11 cellular contexts compared by ENCODE assay signal in the genomic region with DNA sequence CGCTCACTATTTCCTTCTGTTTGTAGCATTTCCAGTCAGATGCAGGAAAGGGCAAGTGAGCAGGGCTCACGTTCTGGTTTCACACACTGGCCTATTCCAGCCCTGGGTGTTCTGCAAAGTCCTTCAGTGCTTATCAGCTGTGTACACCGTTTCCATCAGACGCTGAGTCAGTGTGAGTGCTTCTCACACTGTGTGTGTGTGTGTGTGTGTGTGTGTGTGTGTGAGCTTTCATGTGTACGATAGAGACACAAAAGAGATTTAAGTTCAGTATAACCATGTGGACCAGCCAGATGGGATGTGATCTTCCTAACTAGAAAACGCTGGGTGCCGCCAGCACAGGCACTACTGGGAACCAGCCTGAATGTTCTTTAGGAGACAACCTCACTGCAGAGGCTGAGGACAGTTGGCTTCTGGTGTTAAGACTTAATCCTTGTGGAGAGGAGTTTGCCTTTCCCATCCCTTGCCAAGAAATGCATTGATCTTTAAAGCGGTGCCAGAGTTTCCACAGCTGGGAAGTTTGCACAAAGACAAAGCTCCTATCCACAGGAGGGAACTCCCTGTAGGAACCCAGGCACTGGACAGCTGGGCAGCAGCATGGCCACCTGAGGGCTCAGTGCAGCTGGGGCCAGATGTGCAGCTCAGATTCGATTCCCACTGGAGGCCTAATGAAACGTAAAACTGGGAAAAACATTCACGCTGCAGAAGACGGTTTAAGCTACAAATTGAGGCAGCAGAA. TPM values are rescaled to one million over a fixed set of nuclear protein-coding genes. Genes with fewer than 3 reads are reported as not detected.
DNase-seq lines count a peak whose midpoint lies in the region; ATAC-seq and TF ChIP-seq lines count a peak whose summit lies in the region.
"Had no signal": no experiment of that assay in that cellular context is flagged by ENCODE, and none has a peak within 500 bp of the region (broad histone marks: within the 10 kb centered on the region; RNA-seq: fewer than 3 reads in every experiment).

No MANE protein-coding gene starts in this region.

- ATAC-seq in activated naive CD8-positive, alpha-beta T cell treated with anti-CD3 and anti-CD28 coated beads, Interleukin-2, amount 50 U/mL, for 24 hours, result peak; percentile 22
- peak in 1 of 2 donors; percentile 45 for ATAC-seq in left cardiac atrium
- no peak for ATAC-seq in HG02852 (IDR thresholded peaks at IDR 0.05; ENCODE audit: unreplicated experiment)
- ATAC-seq: stimulated activated naive B cell treated with anti-CD40 and anti-IgM and Interleukin-4, amounts not matched to agents 10 μg/mL and 1 μg/mL and 100 μg/mL, for 72 hours had no signal

- H3K4me1 Mint-ChIP-seq in activated naive CD8-positive, alpha-beta T cell (ENCODE audit: low read depth), result peaks cover 30% of the 10 kb centered on the region
- H3K4me1 Mint-ChIP-seq in activated naive CD8-positive, alpha-beta T cell treated with anti-CD3 and anti-CD28 coated beads for 36 hours, result peaks cover 34% of the 10 kb centered on the region
- peaks cover 27% of the 10 kb centered on the region for H3K4me1 Mint-ChIP-seq in activated naive CD8-positive, alpha-beta T cell treated with anti-CD3 and anti-CD28 coated beads, Interleukin-2, amount 50 U/mL, for 24 hours
- peaks cover 33% of the 10 kb centered on the region for H3K4me1 Mint-ChIP-seq in type B pancreatic cell (ENCODE audit: unreplicated experiment)
- peaks cover 7 to 10% (median 9%) of the 10 kb centered on the region in 4 donors for H3K4me1 Mint-ChIP-seq in CD4-positive, alpha-beta memory T cell

- no peak for TF ChIP-seq CTCF in type B pancreatic cell (conservative IDR thresholded peaks at IDR 0.05)

- intact Hi-C loops in left cardiac atrium (cut with DNase I), result no loop called here
- intact Hi-C loops in CD4-positive, alpha-beta memory T cell (cut with micrococcal nuclease), result loop anchor here (2.0 kb wide), 1 partner anchor 61 kb away; no protein-coding TSS in a partner anchor

- CTCF ChIA-PET in CD4-positive, alpha-beta memory T cell (lab: Charles Lee; ENCODE audit: partially characterized antibody), result interaction anchor here (0.7 to 3.1 kb wide), 9 partner anchors 9 to 246 kb away, joined by 3 to 11 read pairs (median 5); no protein-coding TSS in a partner anchor

- no peaks in the 10 kb centered on the region for H3K9me3 Mint-ChIP-seq in activated naive CD8-positive, alpha-beta T cell (ENCODE audit: low read depth)
- H3K9me3 Mint-ChIP-seq in activated naive CD8-positive, alpha-beta T cell treated with anti-CD3 and anti-CD28 coated beads for 36 hours, result no peaks in the 10 kb centered on the region
- H3K9me3 Mint-ChIP-seq in activated naive CD8-positive, alpha-beta T cell treated with anti-CD3 and anti-CD28 coated beads, Interleukin-2, amount 50 U/mL, for 24 hours, result no peaks in the 10 kb centered on the region
- no peaks in the 10 kb centered on the region for H3K9me3 Mint-ChIP-seq in type B pancreatic cell
- peaks cover 0 to 1% (median 0%) of the 10 kb centered on the region in 8 donors for H3K9me3 Mint-ChIP-seq in CD4-positive, alpha-beta memory T cell
- H3K9me3 Mint-ChIP-seq: stimulated activated naive B cell treated with anti-CD40 and anti-IgM and Interleukin-4, amounts not matched to agents 10 μg/mL and 1 μg/mL and 100 μg/mL, for 72 hours had no signal

- H3K4me3 ChIP-seq in CD4-positive, alpha-beta memory T cell (ENCODE audit: low read length in 2 of 2), result no peak overlapping the region

- peaks cover 3% of the 10 kb centered on the region for H3K27me3 Mint-ChIP-seq in activated naive CD8-positive, alpha-beta T cell
- peaks cover 9% of the 10 kb centered on the region for H3K27me3 Mint-ChIP-seq in activated naive CD8-positive, alpha-beta T cell treated with anti-CD3 and anti-CD28 coated beads for 36 hours
- H3K27me3 Mint-ChIP-seq in activated naive CD8-positive, alpha-beta T cell treated with anti-CD3 and anti-CD28 coated beads, Interleukin-2, amount 50 U/mL, for 24 hours, result peaks cover 3% of the 10 kb centered on the region
- H3K27me3 Mint-ChIP-seq in type B pancreatic cell, result peaks cover 22% of the 10 kb centered on the region
- peaks cover 0 to 3% of the 10 kb centered on the region in 2 donors for H3K27me3 Mint-ChIP-seq in CD4-positive, alpha-beta memory T cell
- H3K27me3 Mint-ChIP-seq: stimulated activated naive B cell treated with anti-CD40 and anti-IgM and Interleukin-4, amounts not matched to agents 10 μg/mL and 1 μg/mL and 100 μg/mL, for 72 hours had no signal

- no peaks in the 10 kb centered on the region for H3K9me3 ChIP-seq in CD4-positive, alpha-beta memory T cell (ENCODE audit: control insufficient read depth in 1 of 2, low read length in 2 of 2)

- POLR2A ChIA-PET in CD4-positive, alpha-beta memory T cell (lab: Charles Lee; ENCODE audit: partially characterized antibody), result no interaction called here

- no peaks in the 10 kb centered on the region for H3K36me3 ChIP-seq in CD4-positive, alpha-beta memory T cell (ENCODE audit: insufficient read depth, low read length)

- peaks cover 10% of the 10 kb centered on the region for H3K4me1 ChIP-seq in CD4-positive, alpha-beta memory T cell (ENCODE audit: insufficient read depth, low read length)

- no peaks in the 10 kb centered on the region for H3K27me3 ChIP-seq in CD4-positive, alpha-beta memory T cell (ENCODE audit: insufficient read depth, low read length)

- no peak overlapping the region for H3K27ac ChIP-seq in CD4-positive, alpha-beta memory T cell (ENCODE audit: low read depth, low read length)

- no peaks in the 10 kb centered on the region for H3K36me3 Mint-ChIP-seq in activated naive CD8-positive, alpha-beta T cell
- peaks cover under 1% of the 10 kb centered on the region for H3K36me3 Mint-ChIP-seq in activated naive CD8-positive, alpha-beta T cell treated with anti-CD3 and anti-CD28 coated beads for 36 hours
- peaks cover under 1% of the 10 kb centered on the region for H3K36me3 Mint-ChIP-seq in activated naive CD8-positive, alpha-beta T cell treated with anti-CD3 and anti-CD28 coated beads, Interleukin-2, amount 50 U/mL, for 24 hours (ENCODE audit: low read depth)
- no peaks in the 10 kb centered on the region for H3K36me3 Mint-ChIP-seq in type B pancreatic cell
- H3K36me3 Mint-ChIP-seq in CD4-positive, alpha-beta memory T cell, result peaks cover 0 to 6% of the 10 kb centered on the region in 2 donors

- H3K4me3 Mint-ChIP-seq in activated naive CD8-positive, alpha-beta T cell, result no peak overlapping the region
- no peak overlapping the region for H3K4me3 Mint-ChIP-seq in activated naive CD8-positive, alpha-beta T cell treated with anti-CD3 and anti-CD28 coated beads for 36 hours
- H3K4me3 Mint-ChIP-seq in activated naive CD8-positive, alpha-beta T cell treated with anti-CD3 and anti-CD28 coated beads, Interleukin-2, amount 50 U/mL, for 24 hours, result no peak overlapping the region
- H3K4me3 Mint-ChIP-seq in type B pancreatic cell, result peak overlapping the region; percentile 41
- H3K4me3 Mint-ChIP-seq in CD4-positive, alpha-beta memory T cell, result no peak overlapping the region
- H3K4me3 Mint-ChIP-seq: stimulated activated naive B cell treated with anti-CD40 and anti-IgM and Interleukin-4, amounts not matched to agents 10 μg/mL and 1 μg/mL and 100 μg/mL, for 72 hours had no signal

- no peak for DNase-seq in activated naive CD8-positive, alpha-beta T cell treated with anti-CD3 and anti-CD28 coated beads for 36 hours
- DNase-seq in activated naive CD8-positive, alpha-beta T cell treated with anti-CD3 and anti-CD28 coated beads, Interleukin-2, amount 50 U/mL, for 24 hours, result no peak
- DNase-seq in left cardiac atrium (peak; percentile 59), type B pancreatic cell (ENCODE audit: extremely low spot score, unreplicated experiment) (no peak), occipital lobe (lab: John Stamatoyannopoulos, UW) (no peak)
- no peak for DNase-seq in CD4-positive, alpha-beta memory T cell
- DNase-seq: foreskin melanocyte; NCI-H2107; stimulated activated naive B cell treated with anti-CD40 and anti-IgM and Interleukin-4, amounts not matched to agents 10 μg/mL and 1 μg/mL and 100 μg/mL, for 72 hours had no signal

- peak overlapping the region; percentile 46 for H3K27ac Mint-ChIP-seq in activated naive CD8-positive, alpha-beta T cell
- no peak overlapping the region for H3K27ac Mint-ChIP-seq in activated naive CD8-positive, alpha-beta T cell treated with anti-CD3 and anti-CD28 coated beads for 36 hours
- peak overlapping the region; percentile 60 for H3K27ac Mint-ChIP-seq in activated naive CD8-positive, alpha-beta T cell treated with anti-CD3 and anti-CD28 coated beads, Interleukin-2, amount 50 U/mL, for 24 hours
- H3K27ac Mint-ChIP-seq in type B pancreatic cell, result peak overlapping the region; percentile 15
- H3K27ac Mint-ChIP-seq in CD4-positive, alpha-beta memory T cell, result no peak overlapping the region
- H3K27ac Mint-ChIP-seq: stimulated activated naive B cell treated with anti-CD40 and anti-IgM and Interleukin-4, amounts not matched to agents 10 μg/mL and 1 μg/mL and 100 μg/mL, for 72 hours had no signal

RNA-seq across cellular contexts. Expression of gene CHSY1, which starts 3.9 kb away (rescaled TPM):
- total RNA-seq in activated naive CD8-positive, alpha-beta T cell treated with anti-CD3 and anti-CD28 coated beads for 36 hours, result 10 to 100 TPM; 35.5 to 37.0 TPM
- total RNA-seq in left cardiac atrium, result 10 to 100 TPM; 18.8 to 42.0 TPM
- total RNA-seq in type B pancreatic cell (ENCODE audit: low replicate concordance), result 18.4 and 43.0 TPM in 2 replicates
- 23.9 TPM for total RNA-seq in occipital lobe
- total RNA-seq in CD4-positive, alpha-beta memory T cell, result 10 to 100 TPM; 11.1 to 11.9 TPM
- polyA plus RNA-seq in CD4-positive, alpha-beta memory T cell, result 1 to 10 TPM in 1 of 2 donors, under 1 TPM in 1; 0.64 to 2.7 TPM

RNA-seq across cellular contexts. Expression of gene SELENOS, which starts 21.5 kb away (rescaled TPM):
- 10 to 100 TPM; 27.3 to 29.4 TPM for total RNA-seq in activated naive CD8-positive, alpha-beta T cell treated with anti-CD3 and anti-CD28 coated beads for 36 hours
- total RNA-seq in left cardiac atrium (10 to 100 TPM; 37.7 to 66.2 TPM), type B pancreatic cell (ENCODE audit: low replicate concordance) (47.2 and 74.3 TPM in 2 replicates), occipital lobe (40.1 TPM)
- 10 to 100 TPM; 49.1 to 53.8 TPM for total RNA-seq in CD4-positive, alpha-beta memory T cell
- polyA plus RNA-seq in CD4-positive, alpha-beta memory T cell, result 100 to 1,000 TPM in 1 of 2 donors, 10 to 100 TPM in 1; 69.8 to 112 TPM

RNA-seq across cellular contexts. Expression of gene SNRPA1, which starts 39.3 kb away (rescaled TPM):
- 100 to 1,000 TPM; 219 to 223 TPM for total RNA-seq in activated naive CD8-positive, alpha-beta T cell treated with anti-CD3 and anti-CD28 coated beads for 36 hours
- total RNA-seq in left cardiac atrium (10 to 100 TPM; 26.7 to 36.7 TPM), type B pancreatic cell (ENCODE audit: low replicate concordance) (72.6 and 80.3 TPM in 2 replicates), occipital lobe (15.0 TPM)
- total RNA-seq in CD4-positive, alpha-beta memory T cell, result 100 to 1,000 TPM in 1 of 2 experiments, 10 to 100 TPM in 1; 90.5 to 100 TPM
- polyA plus RNA-seq in CD4-positive, alpha-beta memory T cell, result 10 to 100 TPM; 76.6 to 82.0 TPM

Comparison
In these comparisons a context has a peak if more than half of its experiments do, and no peak if none do; other contexts are left out.
1. H3K27ac Mint-ChIP-seq: peak in activated naive CD8-positive, alpha-beta T cell (single experiment), activated naive CD8-positive, alpha-beta T cell treated with anti-CD3 and anti-CD28 coated beads, Interleukin-2, amount 50 U/mL, for 24 hours (single experiment) and type B pancreatic cell (single experiment); none in activated naive CD8-positive, alpha-beta T cell treated with anti-CD3 and anti-CD28 coated beads for 36 hours (single experiment) and CD4-positive, alpha-beta memory T cell (0 of 7).